In genomic region chr2:239246723-239247122, GRCh38 we compare ENCODE assay signal across 9 cellular contexts.
DNase-seq lines count a peak whose midpoint lies in the region; ATAC-seq and TF ChIP-seq lines count a peak whose summit lies in the region.
"Had no signal": no experiment of that assay in that cellular context is flagged by ENCODE, and none has a peak within 500 bp of the region (broad histone marks: within the 10 kb centered on the region; RNA-seq: fewer than 3 reads in every experiment).

No MANE protein-coding gene starts in this region.

- no peaks in the 10 kb centered on the region for H3K27me3 Mint-ChIP-seq in WTC11 (ENCODE audit: low read depth)
- H3K27me3 Mint-ChIP-seq: T-cell had no signal

- CTCF ChIA-PET in WTC11 (lab: Charles Lee): interaction anchor here (1.6 kb wide), 1 partner anchor 40 kb away, joined by 3 read pairs; no protein-coding TSS in a partner anchor

- no peak; the same call in 1 of the 2 replicates for ATAC-seq in WTC11
- no peak for ATAC-seq in GM19467 (IDR thresholded peaks at IDR 0.05; ENCODE audit: unreplicated experiment)
- no peak for ATAC-seq in HG03521 (IDR thresholded peaks at IDR 0.05; ENCODE audit: unreplicated experiment)

- no peak for TF ChIP-seq CTCF in WTC11 (IDR thresholded peaks at IDR 0.05)

- H3K36me3 ChIP-seq in BLaER1: no peaks in the 10 kb centered on the region

- H3K9me3 ChIP-seq in BLaER1: peaks cover 8% of the 10 kb centered on the region; the same call in 1 of the 2 replicates

- peak overlapping the region; percentile 47; the same call in 1 of the 2 replicates for H3K27ac ChIP-seq in BLaER1

- peak; percentile 64 for DNase-seq in NCI-H1105 (lab: John Stamatoyannopoulos, UW)
- DNase-seq in WTC11 (ENCODE audit: low spot score): no peak
- peak; percentile 73 for DNase-seq in left kidney (ENCODE audit: low read depth, low spot score)
- no peak for DNase-seq in activated naive CD4-positive, alpha-beta T cell treated with anti-CD3 and anti-CD28 coated beads, Interleukin-2, amount 50 U/mL, for 16 hours
- DNase-seq in D341Med (ENCODE audit: low spot score): no peak

- POLR2A ChIA-PET in WTC11 (lab: Charles Lee): no interaction called here

- no peak overlapping the region for H3K4me3 ChIP-seq in BLaER1

- H3K9ac ChIP-seq in BLaER1: no peak overlapping the region

- H3K4me1 ChIP-seq in BLaER1: peaks cover 92% of the 10 kb centered on the region

- H3K4me3 Mint-ChIP-seq in WTC11: no peak overlapping the region

- peak overlapping the region; percentile 66 for H3K4me2 ChIP-seq in BLaER1

- H3K36me3 Mint-ChIP-seq in WTC11: no peaks in the 10 kb centered on the region

- no peaks in the 10 kb centered on the region for H3K9me3 Mint-ChIP-seq in WTC11
- H3K9me3 Mint-ChIP-seq: T-cell had no signal

- peak overlapping the region; percentile 91 for H3K27ac Mint-ChIP-seq in WTC11

- peaks cover 47% of the 10 kb centered on the region for H3K4me1 Mint-ChIP-seq in WTC11

- peaks cover 84% of the 10 kb centered on the region for H4K20me1 ChIP-seq in BLaER1

- no peaks in the 10 kb centered on the region for H3K27me3 ChIP-seq in BLaER1

TF ChIP-seq in WTC11, 78 proteins besides CTCF, POLR2A, EP300 and RAD21:
- TF ChIP-seq, protein P1, sequence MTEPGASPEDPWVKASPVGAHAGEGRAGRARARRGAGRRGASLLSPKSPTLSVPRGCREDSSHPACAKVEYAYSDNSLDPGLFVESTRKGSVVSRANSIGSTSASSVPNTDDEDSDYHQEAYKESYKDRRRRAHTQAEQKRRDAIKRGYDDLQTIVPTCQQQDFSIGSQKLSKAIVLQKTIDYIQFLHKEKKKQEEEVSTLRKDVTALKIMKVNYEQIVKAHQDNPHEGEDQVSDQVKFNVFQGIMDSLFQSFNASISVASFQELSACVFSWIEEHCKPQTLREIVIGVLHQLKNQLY (CRISPR knock-in tag; IDR thresholded peaks at IDR 0.05): no peak
- TF ChIP-seq ZNF281 (CRISPR knock-in tag; IDR thresholded peaks at IDR 0.05): no peak
- TF ChIP-seq TEAD4 (CRISPR knock-in tag; IDR thresholded peaks at IDR 0.05): no peak
- no peak for TF ChIP-seq FOXP1 (CRISPR knock-in tag; IDR thresholded peaks at IDR 0.05; ENCODE audit: borderline replicate concordance)
- no peak for TF ChIP-seq E2F4 (CRISPR knock-in tag; IDR thresholded peaks at IDR 0.05; ENCODE audit: borderline replicate concordance, low read depth)
- TF ChIP-seq CREM (CRISPR knock-in tag; IDR thresholded peaks at IDR 0.05): no peak
- no peak for TF ChIP-seq FOXJ3 (CRISPR knock-in tag; IDR thresholded peaks at IDR 0.05; ENCODE audit: borderline replicate concordance)

Comparison
In these comparisons a context has a peak if more than half of its experiments do, and no peak if none do; other contexts are left out.
1. DNase-seq: peak in NCI-H1105 (single experiment) and left kidney (single experiment); none in WTC11 (single experiment), activated naive CD4-positive, alpha-beta T cell treated with anti-CD3 and anti-CD28 coated beads, Interleukin-2, amount 50 U/mL, for 16 hours (single experiment) and D341Med (single experiment).